15 cellular contexts compared by ENCODE assay signal in the genomic region with DNA sequence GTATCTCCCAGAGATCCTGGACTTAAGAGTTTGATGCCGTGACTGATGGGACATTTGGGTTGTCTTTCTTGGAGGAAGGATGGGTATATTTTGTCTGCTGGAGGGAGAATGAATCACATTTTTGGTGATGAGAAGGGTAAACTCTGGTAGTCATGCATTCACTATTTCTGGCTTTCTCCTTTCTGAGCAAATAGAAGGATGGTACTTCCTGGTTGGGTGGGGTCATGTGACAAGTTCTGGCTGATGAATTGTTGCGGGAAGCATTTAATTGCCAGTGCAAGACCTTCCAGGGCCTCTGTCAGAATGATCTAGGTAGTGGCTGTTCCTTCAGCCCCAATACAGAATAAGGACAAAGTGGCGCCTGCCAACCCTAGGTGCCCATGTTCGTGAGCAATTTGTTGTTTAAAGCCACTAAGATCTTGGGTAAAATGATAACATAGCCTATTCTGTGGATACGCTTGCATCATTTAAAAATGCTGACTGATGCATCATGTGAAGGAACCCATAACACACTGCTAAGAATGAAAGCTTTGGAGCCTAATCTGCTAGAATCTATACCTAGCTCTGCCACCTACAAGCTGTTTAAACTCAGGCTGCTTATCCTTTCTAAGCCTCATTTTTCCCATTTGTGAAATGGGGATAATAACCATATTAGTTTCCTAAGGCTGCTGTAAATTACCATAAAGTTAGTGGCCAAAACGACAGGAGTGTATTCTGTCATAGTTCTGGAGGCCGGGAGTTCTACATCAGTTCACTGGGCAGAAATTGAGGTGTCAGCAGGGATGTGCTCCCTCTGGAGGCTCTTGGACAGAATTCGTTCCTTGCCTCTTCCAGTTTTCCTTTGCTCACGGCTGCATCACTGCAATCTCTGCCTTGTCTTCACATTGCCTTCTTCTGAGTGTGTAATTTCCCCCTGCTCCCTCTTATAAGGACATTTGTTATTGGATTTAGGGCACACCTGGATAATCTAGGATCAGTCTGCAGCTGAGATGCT.
DNase-seq lines count a peak whose midpoint lies in the region; TF ChIP-seq lines count a peak whose summit lies in the region.
"Had no signal": no experiment of that assay in that cellular context is flagged by ENCODE, and none has a peak within 500 bp of the region (broad histone marks: within the 10 kb centered on the region; RNA-seq: fewer than 3 reads in every experiment).

No MANE protein-coding gene starts in this region.

- H3K27ac ChIP-seq in C4-2B (no peak overlapping the region), VCaP (no peak overlapping the region), tibial nerve (no peak overlapping the region)
- H3K27ac ChIP-seq: cardiac muscle cell had no signal

- TF ChIP-seq POLR2A in tibial nerve (IDR thresholded peaks at IDR 0.05) = no peak

- no peaks in the 10 kb centered on the region for H3K9me3 ChIP-seq in tibial nerve

- WGBS in tibial nerve, 2 donors = 78 to 91% methylated on average over 9 of the region's 9 CpGs

- TF ChIP-seq CTCF in C4-2B (conservative IDR thresholded peaks at IDR 0.05) = peak; percentile 37
- TF ChIP-seq CTCF in HFF-Myc (IDR thresholded peaks at IDR 0.05; ENCODE audit: low read depth, low read length, missing control alignments) = peak; percentile 21
- TF ChIP-seq CTCF in VCaP (conservative IDR thresholded peaks at IDR 0.05) = peak; percentile 22; the same call in 1 of the 2 replicates
- no peak for TF ChIP-seq CTCF in tibial nerve (IDR thresholded peaks at IDR 0.05)

- H3K36me3 ChIP-seq in tibial nerve = no peaks in the 10 kb centered on the region
- H3K36me3 ChIP-seq: cardiac muscle cell had no signal

- no peaks in the 10 kb centered on the region for H3K27me3 ChIP-seq in tibial nerve

- no peak for TF ChIP-seq EP300 in tibial nerve (IDR thresholded peaks at IDR 0.05)

- H3K4me3 ChIP-seq in HFF-Myc (replicated peaks; ENCODE audit: low read depth, low read length) = no peak overlapping the region
- H3K4me3 ChIP-seq in tibial nerve = no peak overlapping the region
- H3K4me3 ChIP-seq: cardiac muscle cell had no signal

- H3K4me1 ChIP-seq in tibial nerve = peaks cover 0 to 2% (median 0%) of the 10 kb centered on the region in 4 donors

- DNase-seq in HFF-Myc (ENCODE audit: extremely low read depth, low read depth) (no peak), kidney tubule cell (ENCODE audit: low spot score) (peak; percentile 62), AML-193 (lab: John Stamatoyannopoulos, UW) (no peak), DMS79 (lab: John Stamatoyannopoulos, UW) (no peak), NAMALWA (ENCODE audit: low spot score) (no peak), tibial nerve (ENCODE audit: low spot score in 2 of 2) (no peak)
- DNase-seq: activated CD4-positive, alpha-beta memory T cell treated with anti-CD3 and anti-CD28 coated beads, Interleukin-2, amount 10 ng/mL, durations not matched to agents 7 days and 5 days; activated gamma-delta T cell; midbrain; NCI-H1105 treated with DMSO at 0.1 percent for 48 hours; stimulated activated CD4-positive, alpha-beta T cell treated with anti-CD3 and anti-CD28 coated beads, Interleukin-4, amount 100 ng/mL, for 24 hours; stimulated activated naive CD8-positive, alpha-beta T cell treated with anti-CD3 and anti-CD28 coated beads, Interleukin-15, Interleukin-2, amounts not matched to agents 100 U/mL and 50 U/mL, for 24 hours had no signal

Comparison
In these comparisons a context has a peak if more than half of its experiments do, and no peak if none do; other contexts are left out.
1. CTCF ChIP-seq: peak in C4-2B (single experiment), HFF-Myc (single experiment) and VCaP (single experiment); none in tibial nerve (0 of 5).